16 cellular contexts compared by ENCODE assay signal in the genomic region with DNA sequence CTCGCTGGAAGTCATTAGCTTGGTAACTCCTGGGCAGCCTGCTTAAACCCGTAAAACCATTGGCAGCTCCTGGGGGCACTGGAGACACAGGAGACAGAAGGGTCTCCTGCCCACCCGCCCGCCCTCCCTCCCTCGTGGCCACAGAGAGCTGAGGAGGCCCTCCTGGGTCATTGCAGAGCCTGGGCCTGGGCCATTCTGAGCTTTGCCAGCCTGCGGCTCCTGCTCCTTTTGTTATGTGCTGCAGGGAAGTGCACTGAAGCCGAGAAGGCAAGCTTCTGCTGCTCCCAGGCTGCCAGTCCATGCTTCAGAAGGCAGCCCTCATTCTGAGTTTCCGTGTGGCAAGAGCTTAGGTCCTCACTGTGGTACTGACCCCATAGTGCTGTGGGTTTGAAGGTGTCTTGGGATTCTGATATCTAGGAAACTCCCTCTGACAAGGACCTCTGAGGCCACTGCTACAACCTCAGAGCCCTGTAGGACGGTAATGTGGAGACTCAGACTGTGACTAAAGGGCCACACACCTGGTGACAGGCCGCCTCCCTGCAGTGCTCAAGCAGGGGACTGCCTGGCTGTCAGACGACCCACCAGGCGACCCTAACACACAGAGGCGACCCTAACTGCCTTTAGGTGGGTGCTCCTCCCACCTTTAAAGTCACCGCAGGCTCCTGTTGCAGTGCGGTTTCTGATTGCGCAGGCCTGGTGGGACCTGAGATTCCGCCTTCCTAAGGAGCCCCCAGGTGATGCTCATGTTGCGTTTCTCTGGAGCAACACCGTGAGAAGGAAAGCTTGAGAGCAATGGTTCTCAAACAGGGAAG.
DNase-seq lines count a peak whose midpoint lies in the region; ATAC-seq and TF ChIP-seq lines count a peak whose summit lies in the region.
"Had no signal": no experiment of that assay in that cellular context is flagged by ENCODE, and none has a peak within 500 bp of the region (broad histone marks: within the 10 kb centered on the region; RNA-seq: fewer than 3 reads in every experiment).

No MANE protein-coding gene starts in this region.

- H2AFZ ChIP-seq in GM23338 (no peak overlapping the region), neural progenitor cell (replicated peaks) (peak overlapping the region; percentile 64)

- intact Hi-C loops in left cardiac atrium (cut with DNase I) = no loop called here

- H4K20me1 ChIP-seq in GM23338 (replicated peaks; ENCODE audit: insufficient read depth) (no peaks in the 10 kb centered on the region), neural progenitor cell (ENCODE audit: low read depth) (no peaks in the 10 kb centered on the region)

- H3K27ac ChIP-seq in GM23338 (ENCODE audit: low read depth) = no peak overlapping the region
- no peak overlapping the region for H3K27ac ChIP-seq in neural progenitor cell

- H3K9me3 ChIP-seq in neural progenitor cell (ENCODE audit: low read depth) = no peaks in the 10 kb centered on the region

- H3K36me3 Mint-ChIP-seq in GM23338 (ENCODE audit: low read depth) (no peaks in the 10 kb centered on the region), WTC11 (no peaks in the 10 kb centered on the region), neural progenitor cell (no peaks in the 10 kb centered on the region)
- H3K36me3 Mint-ChIP-seq: CD14-positive monocyte had no signal

- H3K4me3 ChIP-seq in GM23338 (no peak overlapping the region), neural progenitor cell (no peak overlapping the region)

- peaks cover 11% of the 10 kb centered on the region; the same call in 1 of the 2 replicates for H3K4me1 ChIP-seq in GM23338 (ENCODE audit: insufficient read depth)
- peaks cover 13% of the 10 kb centered on the region for H3K4me1 ChIP-seq in neural progenitor cell

- H3K4me1 Mint-ChIP-seq in GM23338 (peaks cover 15% of the 10 kb centered on the region), WTC11 (peaks cover 20% of the 10 kb centered on the region), neural progenitor cell (peaks cover 18% of the 10 kb centered on the region)
- H3K4me1 Mint-ChIP-seq: CD14-positive monocyte had no signal

- no peak overlapping the region for H3K4me2 ChIP-seq in GM23338
- no peak overlapping the region for H3K4me2 ChIP-seq in neural progenitor cell

- TF ChIP-seq CTCF in GM23338 (conservative IDR thresholded peaks at IDR 0.05; ENCODE audit: low read depth in 2 of 2) = no peak
- no peak for TF ChIP-seq CTCF in WTC11 (IDR thresholded peaks at IDR 0.05)
- TF ChIP-seq CTCF in neural progenitor cell (IDR thresholded peaks at IDR 0.05) = no peak

- no peak overlapping the region for H3K4me3 Mint-ChIP-seq in GM23338
- H3K4me3 Mint-ChIP-seq in WTC11 = no peak overlapping the region
- no peak overlapping the region for H3K4me3 Mint-ChIP-seq in neural progenitor cell
- H3K4me3 Mint-ChIP-seq: CD14-positive monocyte had no signal

- H3K9me2 ChIP-seq in GM23338 (ENCODE audit: insufficient read depth) = no peaks in the 10 kb centered on the region; the same call in 1 of the 2 replicates

- no peaks in the 10 kb centered on the region for H3F3A ChIP-seq in GM23338 (replicated peaks; ENCODE audit: low read depth)
- H3F3A ChIP-seq in neural progenitor cell (ENCODE audit: low read depth) = no peaks in the 10 kb centered on the region

- ATAC-seq in GM23338 (peak; percentile 67), WTC11 (peak; percentile 46), left cardiac atrium (peak; percentile 18 to 36)
- ATAC-seq: SK-N-SH treated with all-trans-retinoic acid at 6 μM for 48 hours had no signal

- H3K27me3 ChIP-seq in GM23338 (ENCODE audit: insufficient read depth) (no peaks in the 10 kb centered on the region), neural progenitor cell (no peaks in the 10 kb centered on the region)

- H3K27me3 Mint-ChIP-seq in GM23338 (ENCODE audit: insufficient read depth, low read depth, poor library complexity) (peaks cover 10% of the 10 kb centered on the region), WTC11 (ENCODE audit: low read depth) (no peaks in the 10 kb centered on the region; the same call in 1 of the 2 replicates), neural progenitor cell (ENCODE audit: insufficient read depth, low read depth) (peaks cover 4% of the 10 kb centered on the region)

- H3K36me3 ChIP-seq in GM23338 (ENCODE audit: insufficient read depth) = no peaks in the 10 kb centered on the region
- no peaks in the 10 kb centered on the region for H3K36me3 ChIP-seq in neural progenitor cell

- POLR2A ChIA-PET in WTC11 (lab: Charles Lee) = no interaction called here

- CTCF ChIA-PET in WTC11 (lab: Charles Lee) = interaction anchor here (0.8 to 1.9 kb wide), 7 partner anchors 17 to 325 kb away, joined by 3 to 7 read pairs (median 5); no protein-coding TSS in a partner anchor

- H3K9me3 Mint-ChIP-seq in GM23338 = no peaks in the 10 kb centered on the region
- H3K9me3 Mint-ChIP-seq in WTC11 = no peaks in the 10 kb centered on the region
- no peaks in the 10 kb centered on the region for H3K9me3 Mint-ChIP-seq in neural progenitor cell
- H3K9me3 Mint-ChIP-seq: CD14-positive monocyte had no signal

- no peak overlapping the region for H3K27ac Mint-ChIP-seq in GM23338
- H3K27ac Mint-ChIP-seq in WTC11 = no peak overlapping the region
- H3K27ac Mint-ChIP-seq in neural progenitor cell = no peak overlapping the region

- no peaks in the 10 kb centered on the region for H3K79me2 ChIP-seq in GM23338 (replicated peaks; ENCODE audit: insufficient read depth)
- no peaks in the 10 kb centered on the region for H3K79me2 ChIP-seq in neural progenitor cell (ENCODE audit: low read depth)

- no peak for DNase-seq in GM23338 (ENCODE audit: low spot score)
- no peak for DNase-seq in WTC11 (ENCODE audit: low spot score)
- no peak for DNase-seq in left cardiac atrium
- DNase-seq in neural progenitor cell (ENCODE audit: low spot score) = no peak
- DNase-seq in NCI-H146 (lab: John Stamatoyannopoulos, UW) = no peak
- DNase-seq in NCI-H1694 treated with DMSO at 0.1 percent for 48 hours (lab: John Stamatoyannopoulos, UW) = no peak
- no peak for DNase-seq in activated T-cell treated with anti-CD3 and anti-CD28 coated beads, Interleukin-2, amount 50 U/mL, for 1 hour
- DNase-seq: ACHN, DND-41, HCEC 1CT, NCI-H1092 treated with DMSO at 0.1 percent for 48 hours, NCI-H510A treated with DMSO at 0.1 percent for 48 hours, OCI-M1, SHP77 treated with DMSO at 0.1 percent for 48 hours had no signal

- no peak overlapping the region for H3K9ac ChIP-seq in neural progenitor cell

TF ChIP-seq in GM23338, 12 proteins besides CTCF, POLR2A, EP300 and RAD21 (continues in another document):
- TF ChIP-seq NANOG (IDR thresholded peaks at IDR 0.05; ENCODE audit: borderline replicate concordance) = no peak
- TF ChIP-seq EZH2 (IDR thresholded peaks at IDR 0.05; ENCODE audit: low read depth, unreplicated experiment) = no peak
- TF ChIP-seq CREB1 (CRISPR knock-in tag; IDR thresholded peaks at IDR 0.05; ENCODE audit: low read depth) = no peak
- no peak for TF ChIP-seq POLR2AphosphoS5 (IDR thresholded peaks at IDR 0.05; ENCODE audit: low read depth)

TF ChIP-seq in WTC11, 78 proteins besides CTCF, POLR2A, EP300 and RAD21:
- TF ChIP-seq FOXP1 (CRISPR knock-in tag; IDR thresholded peaks at IDR 0.05; ENCODE audit: borderline replicate concordance) (no peak), USF1 (CRISPR knock-in tag; IDR thresholded peaks at IDR 0.05) (no peak)
